9 cellular contexts compared by ENCODE assay signal in genomic region chr17:72539981-72540897, GRCh38.
DNase-seq lines count a peak whose midpoint lies in the region; ATAC-seq, FAIRE-seq and TF ChIP-seq lines count a peak whose summit lies in the region.
"Had no signal": no experiment of that assay in that cellular context is flagged by ENCODE, and none has a peak within 500 bp of the region (broad histone marks: within the 10 kb centered on the region; RNA-seq: fewer than 3 reads in every experiment).

No MANE protein-coding gene starts in this region.

- H2AK5ac ChIP-seq in H1 (ENCODE audit: low read depth, low read length) = no peak overlapping the region

- 11% methylated on average over 43 of the region's 50 CpGs; no CpG with 5 or more reads in 1 of the 2 experiments for WGBS in H1 (ENCODE audit: extremely low coverage in 1 of 2, insufficient coverage in 1 of 2, insufficient read length in 1 of 2, insufficient replicate concordance in 2 of 2, low coverage in 1 of 2, low lambda C conversion rate in 2 of 2, missing lambda C conversion rate in 1 of 2), 2 experiments
- 8 to 14% methylated on average over 33 to 46 of the region's 50 CpGs for WGBS in mesodermal cell (ENCODE audit: insufficient coverage in 2 of 2), 2 experiments

- no peak overlapping the region for H2BK120ac ChIP-seq in H1 (replicated peaks; ENCODE audit: low read depth, low read length)

- DNase-seq in C1 segment of cervical spinal cord (lab: John Stamatoyannopoulos, UW) = peak in 13 of 14 donors; percentile 42 to 92 (median 72)
- DNase-seq in GM19239 (ENCODE audit: insufficient read length, low spot score) = peak; percentile 87
- DNase-seq in NCI-H748 treated with DMSO at 0.1 percent for 48 hours (lab: John Stamatoyannopoulos, UW) = peak; percentile 60
- peak; percentile 87 for DNase-seq in activated CD8-positive, alpha-beta memory T cell treated with anti-CD3 and anti-CD28 coated beads for 24 hours
- DNase-seq in H1 (ENCODE audit: low read depth in 1 of 2, low spot score in 2 of 2) = peak in 1 of 2 experiments; percentile 98
- DNase-seq in stimulated activated CD8-positive, alpha-beta memory T cell treated with anti-CD3 and anti-CD28 coated beads, Interleukin-4, amount 100 ng/mL, for 48 hours = peak; percentile 84

- peak overlapping the region in 1 of 4 experiments; percentile 44; a peak in 2 of 8 replicates for H3K4me3 ChIP-seq in H1 (ENCODE audit: extremely low read depth in 1 of 4, insufficient read depth in 2 of 4, low read depth in 3 of 4, low read length in 4 of 4)
- no peak overlapping the region for H3K4me3 ChIP-seq in mesodermal cell (ENCODE audit: extremely low read depth, insufficient read depth, low read length, poor library complexity, severe bottlenecking)

- no peak for TF ChIP-seq POLR2A in H1 (IDR thresholded peaks at IDR 0.05; ENCODE audit: control extremely low read depth in 1 of 2, low read depth in 2 of 2, low read length in 2 of 2)

- H3K9me3 ChIP-seq in H1 (ENCODE audit: insufficient read depth in 2 of 2, low read depth in 1 of 2, low read length in 1 of 2) (0 out of 4 replicates have a peak, but pooled peaks cover 0 to 2% of the 10 kb centered on the region in 2 experiments), mesodermal cell (ENCODE audit: control insufficient read depth, low read length) (peaks cover 9% of the 10 kb centered on the region)

- H3K18ac ChIP-seq in H1 (ENCODE audit: extremely low read depth, low read length) = no peak overlapping the region

- H3K23ac ChIP-seq in H1 (ENCODE audit: insufficient read length) = no peak overlapping the region

- POLR2A ChIA-PET in H1 (lab: Charles Lee; ENCODE audit: partially characterized antibody) = interaction anchor here (0.5 kb wide), 1 partner anchor 15 kb away, joined by 3 read pairs; no protein-coding TSS in a partner anchor

- H4K20me1 ChIP-seq in H1 (replicated peaks in 1 of 2; ENCODE audit: control insufficient read depth in 1 of 2, insufficient read depth in 2 of 2, low read length in 2 of 2) = no peaks in the 10 kb centered on the region

- H2AFZ ChIP-seq in H1 (ENCODE audit: low read length) = no peak overlapping the region

- no peak overlapping the region for H4K91ac ChIP-seq in H1 (replicated peaks; ENCODE audit: insufficient read length, low read length)

- no peaks in the 10 kb centered on the region for H3K79me2 ChIP-seq in H1 (ENCODE audit: control insufficient read depth in 1 of 2, insufficient read depth in 2 of 2, low read length in 2 of 2)

- H3K14ac ChIP-seq in H1 (ENCODE audit: insufficient read length) = no peak overlapping the region

- H3K4me1 ChIP-seq in H1 (replicated peaks in 1 of 4; ENCODE audit: control insufficient read depth in 3 of 4, insufficient read depth in 4 of 4, low read length in 3 of 4) = peaks cover 7 to 16% (median 10%) of the 10 kb centered on the region in 4 experiments
- peaks cover 26% of the 10 kb centered on the region for H3K4me1 ChIP-seq in mesodermal cell (ENCODE audit: control insufficient read depth, insufficient read depth, low read length, poor library complexity, severe bottlenecking)

- no peak overlapping the region for H3K4ac ChIP-seq in H1 (replicated peaks; ENCODE audit: insufficient read length, low read depth, low read length)

- peak; percentile 84 to 90 (median 87) for TF ChIP-seq CTCF in H1 (IDR thresholded peaks at IDR 0.05; ENCODE audit: control extremely low read depth in 1 of 3, insufficient read depth in 1 of 3, low read depth in 1 of 3, low read length in 3 of 3)

- CTCF ChIA-PET in H1 (lab: Charles Lee; ENCODE audit: partially characterized antibody) = interaction anchor here (0.6 to 3.8 kb wide), 44 partner anchors 11 to 1770 kb away, joined by 3 to 14 read pairs (median 3); partner anchors contain the start of gene SOX9

- peak overlapping the region; percentile 1 to 57; a peak in 3 of 4 replicates for H3K4me2 ChIP-seq in H1 (ENCODE audit: insufficient read depth in 1 of 2, low read depth in 2 of 2, low read length in 2 of 2)

- no peak overlapping the region for H2BK12ac ChIP-seq in H1 (ENCODE audit: low read depth, low read length)

- no peak overlapping the region; the same call in 1 of the 2 replicates for H4K8ac ChIP-seq in H1 (ENCODE audit: extremely low read depth, insufficient read depth, low read length)

- no peaks in the 10 kb centered on the region for H3K27me3 ChIP-seq in H1 (replicated peaks in 1 of 4; ENCODE audit: control insufficient read depth in 3 of 4, extremely low read depth in 1 of 4, insufficient read depth in 3 of 4, low read length in 3 of 4)

- peak; percentile 77 for ATAC-seq in HG03280 (IDR thresholded peaks at IDR 0.05; ENCODE audit: unreplicated experiment)

- H3K27ac ChIP-seq in H1 (ENCODE audit: low read depth, low read length) = no peak overlapping the region
- peak overlapping the region; percentile 81 for H3K27ac ChIP-seq in mesodermal cell (ENCODE audit: low read depth, low read length, severe bottlenecking)

- no peaks in the 10 kb centered on the region for H3K79me1 ChIP-seq in H1 (ENCODE audit: low read depth, low read length)

- no peaks in the 10 kb centered on the region for H3K23me2 ChIP-seq in H1 (ENCODE audit: low read depth, low read length)

- H3K9ac ChIP-seq in H1 (replicated peaks in 1 of 4; ENCODE audit: extremely low read depth in 1 of 4, low read depth in 3 of 4, low read length in 3 of 4) = no peak overlapping the region

- H3K56ac ChIP-seq in H1 (replicated peaks; ENCODE audit: insufficient read length, low read depth, low read length) = no peak overlapping the region

- no peak overlapping the region for H2BK5ac ChIP-seq in H1 (ENCODE audit: low read depth, low read length)

- FAIRE-seq in GM19239 (lab: Jason Lieb, UNC) = peak; percentile 40
- no peak for FAIRE-seq in H1 (lab: Jason Lieb, UNC)
- FAIRE-seq: TTC549 had no signal

- H4K5ac ChIP-seq in H1 (ENCODE audit: insufficient read length, low read depth, low read length) = no peak overlapping the region

- no peak overlapping the region for H2BK20ac ChIP-seq in H1 (ENCODE audit: low read length)

- H2BK15ac ChIP-seq in H1 (ENCODE audit: low read length) = 0 out of 2 replicates have a peak overlapping the region, but pooled peaks have one; percentile 4

- TF ChIP-seq EP300 in H1 (IDR thresholded peaks at IDR 0.05; ENCODE audit: borderline replicate concordance in 1 of 2, low read depth in 2 of 2, low read length in 2 of 2) = peak in 1 of 2 experiments; percentile 25; a peak in 1 of 3 replicates

- TF ChIP-seq RAD21 in H1 (IDR thresholded peaks at IDR 0.05 in 1 of 2, conservative IDR thresholded peaks at IDR 0.05 in 1 of 2; ENCODE audit: low read depth in 2 of 2, low read length in 2 of 2) = peak; percentile 91

- H3K36me3 ChIP-seq in H1 (ENCODE audit: control insufficient read depth in 2 of 4, insufficient read depth in 4 of 4, low read length in 3 of 4) (no peaks in the 10 kb centered on the region), mesodermal cell (ENCODE audit: control insufficient read depth, insufficient read depth, low read length) (no peaks in the 10 kb centered on the region)

TF ChIP-seq in H1, 55 proteins besides CTCF, POLR2A, EP300 and RAD21:
- 0 out of 2 replicates have a peak, but pooled peaks have one; percentile 23 for TF ChIP-seq JUND (IDR thresholded peaks at IDR 0.05; ENCODE audit: low read length)
- TF ChIP-seq CBX5 (IDR thresholded peaks at IDR 0.05; ENCODE audit: low read depth, low read length) = no peak
- TF ChIP-seq TBP (IDR thresholded peaks at IDR 0.05; ENCODE audit: low read depth, low read length) = peak; percentile 35; the same call in 1 of the 2 replicates
